8 cellular contexts compared by ENCODE assay signal in the genomic region with DNA sequence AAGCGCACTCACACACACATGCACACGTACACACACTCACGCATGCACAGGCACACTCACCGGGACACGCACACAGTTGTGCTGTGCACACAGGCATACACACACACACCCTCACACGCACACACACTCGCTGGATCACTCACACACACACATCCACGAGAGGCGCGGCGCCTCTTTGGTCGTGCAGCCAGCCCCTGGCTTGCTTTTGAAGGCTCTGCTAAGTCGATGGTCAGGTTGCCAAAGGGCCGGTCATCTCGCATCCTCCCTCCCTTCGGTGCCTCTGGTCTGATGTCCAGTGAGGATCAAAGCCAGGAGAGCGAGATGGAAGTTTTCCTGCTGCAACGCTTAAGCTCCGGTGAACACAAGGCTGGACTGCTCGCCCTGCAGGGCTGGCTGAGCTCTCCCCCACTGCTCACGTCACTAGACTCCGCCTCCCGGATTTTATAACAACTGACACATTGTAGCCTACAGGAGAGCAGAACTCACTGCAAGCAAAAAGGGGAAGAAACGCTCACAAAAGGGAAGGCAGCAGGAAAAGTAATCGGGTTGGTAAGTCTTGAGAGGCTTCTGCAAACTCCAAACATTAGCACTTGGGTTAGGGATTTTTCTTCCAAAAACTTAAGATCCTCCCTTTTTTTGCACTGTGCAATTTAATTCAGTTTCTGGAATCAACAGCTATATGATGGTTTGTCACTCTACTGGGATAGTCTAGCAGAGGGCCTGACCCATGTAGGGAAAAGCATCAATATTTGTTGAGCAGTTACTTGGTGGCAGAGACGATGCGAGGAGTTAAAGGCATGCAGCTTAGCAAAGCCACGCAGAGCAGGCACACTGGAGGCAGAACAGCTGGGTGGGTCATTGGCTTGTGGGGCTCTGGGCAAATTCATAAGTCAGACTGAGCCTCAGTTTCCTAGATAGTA. TPM values are rescaled to one million over a fixed set of nuclear protein-coding genes. Genes with fewer than 3 reads are reported as not detected.
DNase-seq lines count a peak whose midpoint lies in the region; TF ChIP-seq lines count a peak whose summit lies in the region.

A gene (minus strand): TSS at position 374 of the 920 bp plus-strand sequence. CDS start 695 bp downstream, outside the sequence.

- H3K27ac Mint-ChIP-seq in activated naive CD4-positive, alpha-beta T cell treated with anti-CD3 and anti-CD28 coated beads for 36 hours = peak within 1 kb of the TSS; percentile 28

- no peaks in the 10 kb centered on the region for H3K36me3 ChIP-seq in HAP-1 (replicated peaks)
- no peaks in the 10 kb centered on the region for H3K36me3 ChIP-seq in MM.1S (replicated peaks; ENCODE audit: insufficient read depth, low read length)

- CTCF ChIA-PET in activated naive CD4-positive, alpha-beta T cell treated with anti-CD3 and anti-CD28 coated beads for 36 hours (lab: Charles Lee) = interaction anchor here (0.6 to 3.9 kb wide), 13 partner anchors 9 to 493 kb away, joined by 3 to 27 read pairs (median 4); no protein-coding TSS in a partner anchor

- peak; percentile 36 for TF ChIP-seq CTCF in MM.1S (IDR thresholded peaks at IDR 0.05; ENCODE audit: low read length)

- no peaks in the 10 kb centered on the region for H3K27me3 ChIP-seq in HAP-1 (ENCODE audit: low read depth)
- H3K27me3 ChIP-seq in MM.1S (replicated peaks; ENCODE audit: insufficient read depth, low read length) = no peaks in the 10 kb centered on the region

- peak within 1 kb of the TSS; percentile 32; the same call in 1 of the 2 replicates for H3K9ac ChIP-seq in MM.1S (ENCODE audit: low read length)

- H3K9me3 Mint-ChIP-seq in activated naive CD4-positive, alpha-beta T cell treated with anti-CD3 and anti-CD28 coated beads for 36 hours = no peaks in the 10 kb centered on the region

- H3K79me2 ChIP-seq in MM.1S (ENCODE audit: low read length) = no peaks in the 10 kb centered on the region

- H3K36me3 Mint-ChIP-seq in activated naive CD4-positive, alpha-beta T cell treated with anti-CD3 and anti-CD28 coated beads for 36 hours (ENCODE audit: low read depth) = no peaks in the 10 kb centered on the region

- no peak within 1 kb of the TSS for H3K27ac ChIP-seq in MM.1S (ENCODE audit: low read length)

- peaks cover 3% of the 10 kb centered on the region for H3K4me1 ChIP-seq in HAP-1
- H3K4me1 ChIP-seq in MM.1S (ENCODE audit: low read length) = no peaks in the 10 kb centered on the region

- H2AFZ ChIP-seq in MM.1S (ENCODE audit: low read length) = peak within 1 kb of the TSS; percentile 87

- H3K4me3 ChIP-seq in HAP-1 (peak within 1 kb of the TSS; percentile 46), MM.1S (ENCODE audit: low read length) (peak within 1 kb of the TSS; percentile 68)

- no peaks in the 10 kb centered on the region for H3F3A ChIP-seq in MM.1S (ENCODE audit: insufficient read depth, low read length)

- in situ Hi-C loops in HAP-1 (cut with MboI; ENCODE audit: low sequenced_read_pairs) = no loop called here

- DNase-seq in ELR (ENCODE audit: low read depth) = peak; percentile 90
- peak; percentile 94 to 95 for DNase-seq in HAP-1 (ENCODE audit: low spot score in 2 of 2)
- DNase-seq in MM.1S = peak; percentile 91
- peak; percentile 99 for DNase-seq in SIG-M5 treated with dmso at 0.1 percent for 504 hours (lab: John Stamatoyannopoulos, UW; ENCODE audit: unreplicated experiment)
- DNase-seq in activated naive CD4-positive, alpha-beta T cell treated with anti-CD3 and anti-CD28 coated beads for 36 hours = peak; percentile 86
- DNase-seq in germinal center (ENCODE audit: low spot score) = peak; percentile 88
- DNase-seq in non-pigmented ciliary epithelial cell (ENCODE audit: low read depth) = peak; percentile 70
- DNase-seq in superior temporal gyrus (ENCODE audit: extremely low spot score) = peak; percentile 99

- peak within 1 kb of the TSS; percentile 99 for H3K4me2 ChIP-seq in MM.1S (ENCODE audit: low read depth, low read length)

- H3K9me2 ChIP-seq in MM.1S (replicated peaks; ENCODE audit: insufficient read depth, low read length) = no peaks in the 10 kb centered on the region

- intact Hi-C loops in activated naive CD4-positive, alpha-beta T cell treated with anti-CD3 and anti-CD28 coated beads for 36 hours (cut with micrococcal nuclease) = loop anchor here (1.0 to 2.0 kb wide), 4 partner anchors 25 to 278 kb away; no protein-coding TSS in a partner anchor

- H3K4me3 Mint-ChIP-seq in activated naive CD4-positive, alpha-beta T cell treated with anti-CD3 and anti-CD28 coated beads for 36 hours = peak within 1 kb of the TSS; percentile 77

- no peaks in the 10 kb centered on the region for H3K9me3 ChIP-seq in HAP-1
- no peaks in the 10 kb centered on the region for H3K9me3 ChIP-seq in MM.1S (replicated peaks; ENCODE audit: insufficient read depth, low read length)

- H4K20me1 ChIP-seq in MM.1S (ENCODE audit: insufficient read depth, low read length) = no peaks in the 10 kb centered on the region

- H3K4me1 Mint-ChIP-seq in activated naive CD4-positive, alpha-beta T cell treated with anti-CD3 and anti-CD28 coated beads for 36 hours (ENCODE audit: low read depth) = peaks cover 17% of the 10 kb centered on the region

- H3K27me3 Mint-ChIP-seq in activated naive CD4-positive, alpha-beta T cell treated with anti-CD3 and anti-CD28 coated beads for 36 hours (ENCODE audit: low read depth) = no peaks in the 10 kb centered on the region

RNA-seq across cellular contexts. Expression of the gene that starts here (rescaled TPM):
- total RNA-seq in activated naive CD4-positive, alpha-beta T cell treated with anti-CD3 and anti-CD28 coated beads for 36 hours = 1 to 10 TPM; 2.4 to 2.5 TPM
